Comparison of ENCODE assay signal across 8 cellular contexts in genomic region chr9:470041-470781, GRCh38. TPM values are rescaled to one million over a fixed set of nuclear protein-coding genes. Genes with fewer than 3 reads are reported as not detected.
DNase-seq lines count a peak whose midpoint lies in the region; ATAC-seq and TF ChIP-seq lines count a peak whose summit lies in the region.

No MANE protein-coding gene starts in this region.

- peak overlapping the region; percentile 65 to 67 for H3K9ac ChIP-seq in colonic mucosa (ENCODE audit: low read depth in 2 of 2, low read length in 2 of 2)

- H3K9me3 ChIP-seq in colonic mucosa: no peaks in the 10 kb centered on the region

- H3K4me3 ChIP-seq in colonic mucosa: peak overlapping the region; percentile 60

- peak; percentile 88 for ATAC-seq in HG03378 (IDR thresholded peaks at IDR 0.05; ENCODE audit: unreplicated experiment)

- H3K4me1 ChIP-seq in colonic mucosa: no peaks in the 10 kb centered on the region

- no peaks in the 10 kb centered on the region for H3K27me3 ChIP-seq in colonic mucosa

- peak overlapping the region; percentile 71 for H3K27ac ChIP-seq in colonic mucosa

- peak; percentile 87 for TF ChIP-seq POLR2A in GM19099 (IDR thresholded peaks at IDR 0.05; ENCODE audit: extremely low read depth, insufficient read length, low read depth)

- TF ChIP-seq CTCF in colonic mucosa (IDR thresholded peaks at IDR 0.05): no peak

- intact Hi-C loops in colonic mucosa (cut with DNase I): no loop called here

- H3K36me3 ChIP-seq in colonic mucosa: no peaks in the 10 kb centered on the region

- peak; percentile 78 to 80 for DNase-seq in AML-193 (lab: John Stamatoyannopoulos, UW)
- DNase-seq in NCI-H446 treated with DMSO at 0.1 percent for 48 hours (lab: John Stamatoyannopoulos, UW): peak; percentile 83
- peak; percentile 91 to 92 for DNase-seq in activated CD4-positive, alpha-beta T cell treated with anti-CD3 and anti-CD28 coated beads for 4 hours
- peak; percentile 86 for DNase-seq in colonic mucosa
- DNase-seq in left kidney (ENCODE audit: low read depth, low spot score): peak; percentile 97
- DNase-seq in stimulated activated CD4-positive, alpha-beta T cell treated with anti-CD3 and anti-CD28 coated beads, Interleukin-1b, Interleukin-23, amount 100 ng/mL, for 48 hours: peak; percentile 82

RNA-seq across cellular contexts. Expression of gene KANK1, which starts 34.3 kb away (rescaled TPM):
- total RNA-seq in colonic mucosa: 10 to 100 TPM; 23.8 to 28.0 TPM

Comparison
In these comparisons a context has a peak if more than half of its experiments do, and no peak if none do; other contexts are left out.
1. Peak in every context shown above with its lines: DNase-seq, ATAC-seq, H3K4me3 ChIP-seq and H3K27ac ChIP-seq.